Comparison of ENCODE assay signal across 21 cellular contexts in the genomic region with DNA sequence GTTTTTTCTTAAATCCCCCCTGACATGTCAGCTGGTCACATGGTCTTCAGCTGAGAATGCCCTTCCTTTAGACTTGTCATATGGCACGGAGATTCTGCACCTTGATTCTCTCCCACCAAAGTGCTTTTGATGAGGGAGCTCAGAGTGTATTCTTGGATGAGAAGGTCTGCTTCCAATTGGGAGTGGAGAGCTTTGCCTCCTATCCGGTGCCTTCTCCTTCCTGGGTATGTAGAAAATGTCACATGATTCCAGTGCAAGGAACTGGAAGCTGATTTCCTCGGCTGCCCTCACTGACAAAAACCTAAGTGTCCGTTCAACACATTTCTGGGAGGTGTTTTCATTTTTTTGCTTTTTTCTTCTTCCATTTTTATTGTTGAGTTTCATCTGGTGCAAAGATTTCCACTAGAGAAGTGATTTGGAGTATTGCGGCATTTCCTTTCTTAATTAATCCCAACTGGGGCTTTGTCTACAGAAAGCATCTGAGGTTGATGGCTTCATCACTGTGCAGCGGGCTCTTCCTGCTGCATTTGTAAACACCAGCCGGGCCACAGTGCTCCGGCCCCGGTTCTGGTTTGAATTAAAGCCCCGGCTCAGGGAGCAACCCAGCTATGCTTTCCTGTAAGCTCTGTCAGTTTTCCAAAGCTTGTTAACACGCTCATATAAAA.
DNase-seq lines count a peak whose midpoint lies in the region; ATAC-seq and TF ChIP-seq lines count a peak whose summit lies in the region.
"Had no signal": no experiment of that assay in that cellular context is flagged by ENCODE, and none has a peak within 500 bp of the region (broad histone marks: within the 10 kb centered on the region; RNA-seq: fewer than 3 reads in every experiment).

No MANE protein-coding gene starts in this region.

- in situ Hi-C loops in transverse colon (cut with MboI; ENCODE audit: low pct_ligation_motif_present in 1 of 4, low pct_unique_long_range_greater_than_20kb in 1 of 4, low sequenced_read_pairs in 3 of 4): no loop called here

- H3K9me3 Mint-ChIP-seq in HFFc6: no peaks in the 10 kb centered on the region
- H3K9me3 Mint-ChIP-seq: activated CD4-positive, alpha-beta T cell treated with anti-CD3 and anti-CD28 coated beads, Interleukin-2, amount 10 ng/mL, durations not matched to agents 24 days and 14 days; activated naive CD4-positive, alpha-beta T cell treated with anti-CD3 and anti-CD28 coated beads, Interleukin-2, amount 50 U/mL, for 24 hours had no signal

- H3K9me3 ChIP-seq in transverse colon: no peaks in the 10 kb centered on the region
- H3K9me3 ChIP-seq in lower lobe of right lung: no peaks in the 10 kb centered on the region
- H3K9me3 ChIP-seq: heart left ventricle, right atrium auricular region, upper lobe of right lung had no signal

- peaks cover 12% of the 10 kb centered on the region for H3K27me3 Mint-ChIP-seq in HFFc6 (ENCODE audit: insufficient read depth)

- H3K4me1 Mint-ChIP-seq in HFFc6 (ENCODE audit: low read depth): peaks cover 30% of the 10 kb centered on the region
- H3K4me1 Mint-ChIP-seq: activated CD4-positive, alpha-beta T cell treated with anti-CD3 and anti-CD28 coated beads, Interleukin-2, amount 10 ng/mL, durations not matched to agents 24 days and 14 days; activated naive CD4-positive, alpha-beta T cell treated with anti-CD3 and anti-CD28 coated beads, Interleukin-2, amount 50 U/mL, for 24 hours; IgD-negative memory B cell had no signal

- peak overlapping the region; percentile 83 for H3K27ac Mint-ChIP-seq in HFFc6
- H3K27ac Mint-ChIP-seq: activated CD4-positive, alpha-beta T cell treated with anti-CD3 and anti-CD28 coated beads, Interleukin-2, amount 10 ng/mL, durations not matched to agents 24 days and 14 days; activated naive CD4-positive, alpha-beta T cell treated with anti-CD3 and anti-CD28 coated beads, Interleukin-2, amount 50 U/mL, for 24 hours; IgD-negative memory B cell; naive thymus-derived CD4-positive, alpha-beta T cell had no signal

- peaks cover 16% of the 10 kb centered on the region for H3K27me3 ChIP-seq in transverse colon
- peaks cover 22% of the 10 kb centered on the region for H3K27me3 ChIP-seq in lower lobe of right lung (ENCODE audit: low read depth)

- H3K27ac ChIP-seq in VCaP: peak overlapping the region; percentile 46
- peak overlapping the region; percentile 57 to 88 (median 74) for H3K27ac ChIP-seq in transverse colon
- H3K27ac ChIP-seq in lower lobe of right lung: no peak overlapping the region
- H3K27ac ChIP-seq: right atrium auricular region, upper lobe of right lung had no signal

- H3K4me3 ChIP-seq in foreskin fibroblast (ENCODE audit: low read depth in 1 of 2, low read length in 2 of 2) (peak overlapping the region; percentile 42 to 47), transverse colon (no peak overlapping the region), lower lobe of right lung (no peak overlapping the region)
- H3K4me3 ChIP-seq: heart left ventricle, right atrium auricular region, upper lobe of right lung had no signal

- intact Hi-C loops in transverse colon (cut with DNase I; ENCODE audit: low total_unique reads) (loop anchor here (2.0 kb wide), 1 partner anchor 40 kb away; no protein-coding TSS in a partner anchor), lower lobe of right lung (cut with DNase I) (no loop called here)

- H3K4me3 Mint-ChIP-seq in HFFc6: peak overlapping the region; percentile 85
- H3K4me3 Mint-ChIP-seq: activated CD4-positive, alpha-beta T cell treated with anti-CD3 and anti-CD28 coated beads, Interleukin-2, amount 10 ng/mL, durations not matched to agents 24 days and 14 days; activated naive CD4-positive, alpha-beta T cell treated with anti-CD3 and anti-CD28 coated beads, Interleukin-2, amount 50 U/mL, for 24 hours; IgD-negative memory B cell; naive thymus-derived CD4-positive, alpha-beta T cell had no signal

- H3K4me1 ChIP-seq in transverse colon (peaks cover 0 to 5% (median 2%) of the 10 kb centered on the region in 4 donors), lower lobe of right lung (no peaks in the 10 kb centered on the region)
- H3K4me1 ChIP-seq: heart left ventricle, right atrium auricular region, upper lobe of right lung had no signal

- whole genome bisulfite sequencing in transverse colon (ENCODE audit: low coverage in 1 of 2), 2 donors: 24 to 34% methylated on average over 9 to 11 of the region's 11 CpGs

- no peak for TF ChIP-seq POLR2A in transverse colon (IDR thresholded peaks at IDR 0.05)

- no peak for TF ChIP-seq CTCF in HFFc6 (IDR thresholded peaks at IDR 0.05)
- no peak for TF ChIP-seq CTCF in VCaP (conservative IDR thresholded peaks at IDR 0.05)
- TF ChIP-seq CTCF in foreskin fibroblast (IDR thresholded peaks at IDR 0.05; ENCODE audit: low read depth, low read length): no peak
- TF ChIP-seq CTCF in transverse colon (IDR thresholded peaks at IDR 0.05): no peak
- no peak for TF ChIP-seq CTCF in lower lobe of right lung (IDR thresholded peaks at IDR 0.05)

- TF ChIP-seq EP300 in transverse colon (IDR thresholded peaks at IDR 0.05; ENCODE audit: low read depth): no peak

- H3K36me3 ChIP-seq in transverse colon: no peaks in the 10 kb centered on the region
- no peaks in the 10 kb centered on the region for H3K36me3 ChIP-seq in lower lobe of right lung
- H3K36me3 ChIP-seq: heart left ventricle, right atrium auricular region, upper lobe of right lung had no signal

- no peaks in the 10 kb centered on the region for H3K36me3 Mint-ChIP-seq in HFFc6 (ENCODE audit: low read depth)
- H3K36me3 Mint-ChIP-seq: activated naive CD4-positive, alpha-beta T cell treated with anti-CD3 and anti-CD28 coated beads, Interleukin-2, amount 50 U/mL, for 24 hours; IgD-negative memory B cell had no signal

- ATAC-seq in lower lobe of right lung: no peak
- ATAC-seq: heart left ventricle; naive thymus-derived CD4-positive, alpha-beta T cell; upper lobe of right lung had no signal

- DNase-seq in HFFc6 (peak; percentile 17), foreskin fibroblast (peak; percentile 89 to 95), transverse colon (no peak), lower lobe of right lung (no peak), superior temporal gyrus (ENCODE audit: extremely low spot score) (no peak), NCI-H1694 treated with DMSO at 0.1 percent for 48 hours (lab: John Stamatoyannopoulos, UW) (no peak)
- no peak for DNase-seq in activated naive CD4-positive, alpha-beta T cell treated with anti-CD3 and anti-CD28 coated beads, Interleukin-2, amount 50 U/mL, for 16 hours
- DNase-seq: activated CD4-positive, alpha-beta T cell treated with anti-CD3 and anti-CD28 coated beads, Interleukin-2, amount 10 ng/mL, durations not matched to agents 24 days and 14 days; activated T-cell treated with anti-CD3 and anti-CD28 coated beads for 4 hours; COR-L47; heart left ventricle; left cardiac atrium; naive thymus-derived CD4-positive, alpha-beta T cell; NCI-H1417; NCI-H345; stimulated activated CD4-positive, alpha-beta T cell treated with anti-CD3 and anti-CD28 coated beads, Interleukin-2, amount 100 ng/mL, for 48 hours; upper lobe of right lung had no signal

Comparison
In these comparisons a context has a peak if more than half of its experiments do, and no peak if none do; other contexts are left out.
1. DNase-seq: peak in HFFc6 (single experiment) and foreskin fibroblast (2 of 2); none in transverse colon (single experiment), activated naive CD4-positive, alpha-beta T cell treated with anti-CD3 and anti-CD28 coated beads, Interleukin-2, amount 50 U/mL, for 16 hours (single experiment), lower lobe of right lung (single experiment), superior temporal gyrus (single experiment) and NCI-H1694 treated with DMSO at 0.1 percent for 48 hours (single experiment).
2. H3K4me3 ChIP-seq: peak in foreskin fibroblast (2 of 2); none in transverse colon (0 of 4) and lower lobe of right lung (single experiment).